Comparison of ENCODE assay signal across 8 cellular contexts in the genomic region with DNA sequence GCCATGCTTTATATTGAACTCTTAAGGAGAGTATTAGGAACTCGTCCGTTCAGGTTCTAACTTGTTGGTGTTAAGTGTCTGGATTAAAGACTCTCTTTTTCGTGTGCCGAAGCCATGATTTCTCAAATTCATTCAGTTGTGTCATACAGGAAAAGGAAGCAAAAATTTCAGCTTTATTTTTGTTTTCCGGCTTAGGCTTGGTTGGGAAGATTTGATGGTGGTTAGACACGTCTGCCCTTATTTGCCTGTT. TPM values are rescaled to one million over a fixed set of nuclear protein-coding genes. Genes with fewer than 3 reads are reported as not detected.
DNase-seq lines count a peak whose midpoint lies in the region; ATAC-seq and TF ChIP-seq lines count a peak whose summit lies in the region.

No MANE protein-coding gene starts in this region.

- peak overlapping the region; percentile 79 for H3K4me3 Mint-ChIP-seq in chondrocyte (ENCODE audit: unreplicated experiment)

- H3K9ac ChIP-seq in DND-41 (ENCODE audit: low read depth, low read length) = peak overlapping the region; percentile 76
- H3K9ac ChIP-seq in Karpas-422 (ENCODE audit: low read length) = peak overlapping the region; percentile 73
- peak overlapping the region; percentile 23 for H3K9ac ChIP-seq in muscle layer of colon (ENCODE audit: low read length)

- H2AFZ ChIP-seq in DND-41 (ENCODE audit: low read depth, low read length) (0 out of 2 replicates have a peak overlapping the region, but pooled peaks have one; percentile 1), Karpas-422 (ENCODE audit: low read length) (no peak overlapping the region)

- H3K4me3 ChIP-seq in DND-41 (ENCODE audit: low read depth in 1 of 2, low read length in 2 of 2) = peak overlapping the region; percentile 51 to 60
- peak overlapping the region; percentile 69 for H3K4me3 ChIP-seq in Karpas-422 (ENCODE audit: low read length)
- H3K4me3 ChIP-seq in muscle layer of colon (ENCODE audit: low read depth in 1 of 2, low read length in 2 of 2) = peak overlapping the region; percentile 70 to 77

- DNase-seq in DND-41 = no peak
- no peak for DNase-seq in Karpas-422
- DNase-seq in chondrocyte (ENCODE audit: low spot score) = no peak
- DNase-seq in activated CD4-positive, alpha-beta T cell treated with anti-CD3 and anti-CD28 coated beads, Interleukin-2, amount 50 U/mL, for 48 hours = no peak
- no peak for DNase-seq in middle frontal gyrus (ENCODE audit: extremely low spot score, low spot score)
- no peak for DNase-seq in activated CD4-positive, CD25-positive, alpha-beta regulatory T cell (lab: John Stamatoyannopoulos, UW)

- ATAC-seq in DND-41 (ENCODE audit: insufficient read depth, low read depth) (no peak), HG02571 (IDR thresholded peaks at IDR 0.05; ENCODE audit: unreplicated experiment) (no peak)

- peaks cover 54% of the 10 kb centered on the region for H4K20me1 ChIP-seq in DND-41 (ENCODE audit: insufficient read depth, low read length)
- H4K20me1 ChIP-seq in Karpas-422 (ENCODE audit: insufficient read depth, low read depth, low read length) = peaks cover 31% of the 10 kb centered on the region; the same call in 1 of the 2 replicates

- H3K9me3 Mint-ChIP-seq in chondrocyte (ENCODE audit: low read depth) = no peaks in the 10 kb centered on the region

- H3K9me2 ChIP-seq in Karpas-422 (replicated peaks; ENCODE audit: insufficient read depth, low read length) = no peaks in the 10 kb centered on the region

- no peak for TF ChIP-seq CTCF in DND-41 (IDR thresholded peaks at IDR 0.05; ENCODE audit: borderline replicate concordance, extremely low read depth, low read length, poor library complexity, severe bottlenecking)
- TF ChIP-seq CTCF in chondrocyte (IDR thresholded peaks at IDR 0.05) = no peak

- H3K4me1 Mint-ChIP-seq in chondrocyte (ENCODE audit: low read depth) = peaks cover 39% of the 10 kb centered on the region

- peaks cover 4% of the 10 kb centered on the region for H3K36me3 Mint-ChIP-seq in chondrocyte (ENCODE audit: low read depth)

- H3K27me3 Mint-ChIP-seq in chondrocyte (ENCODE audit: low read depth) = no peaks in the 10 kb centered on the region

- peak overlapping the region; percentile 62 for H3K27ac ChIP-seq in DND-41 (ENCODE audit: low read length)
- H3K27ac ChIP-seq in Karpas-422 (ENCODE audit: low read length) = peak overlapping the region; percentile 71
- H3K27ac ChIP-seq in muscle layer of colon (ENCODE audit: low read depth, low read length) = peak overlapping the region; percentile 82

- peak overlapping the region; percentile 90 for H3K27ac Mint-ChIP-seq in chondrocyte (ENCODE audit: unreplicated experiment)

- peaks cover 27% of the 10 kb centered on the region for H3K4me1 ChIP-seq in DND-41 (ENCODE audit: insufficient read depth, low read length)
- peaks cover 34% of the 10 kb centered on the region for H3K4me1 ChIP-seq in Karpas-422 (ENCODE audit: low read length)
- peaks cover 12% of the 10 kb centered on the region for H3K4me1 ChIP-seq in muscle layer of colon (ENCODE audit: insufficient read depth, low read length)

- no peaks in the 10 kb centered on the region for H3K9me3 ChIP-seq in DND-41 (ENCODE audit: insufficient read depth, low read length, severe bottlenecking)
- H3K9me3 ChIP-seq in Karpas-422 (ENCODE audit: low read length) = no peaks in the 10 kb centered on the region
- no peaks in the 10 kb centered on the region for H3K9me3 ChIP-seq in muscle layer of colon (ENCODE audit: low read length)

- H3K4me2 ChIP-seq in DND-41 (ENCODE audit: insufficient read depth, low read length) = peak overlapping the region; percentile 76
- H3K4me2 ChIP-seq in Karpas-422 (ENCODE audit: low read depth, low read length, poor library complexity, severe bottlenecking) = peak overlapping the region; percentile 86

- no peaks in the 10 kb centered on the region for H3K27me3 ChIP-seq in DND-41 (ENCODE audit: insufficient read depth, low read length, poor library complexity)
- H3K27me3 ChIP-seq in Karpas-422 (ENCODE audit: low read length) = no peaks in the 10 kb centered on the region
- H3K27me3 ChIP-seq in muscle layer of colon (ENCODE audit: control insufficient read depth in 1 of 2, insufficient read depth in 2 of 2, low read length in 2 of 2) = no peaks in the 10 kb centered on the region

- H3K36me3 ChIP-seq in DND-41 (ENCODE audit: insufficient read depth, low read length) = peaks cover 28% of the 10 kb centered on the region
- H3K36me3 ChIP-seq in Karpas-422 (ENCODE audit: insufficient read depth, low read length) = no peaks in the 10 kb centered on the region; the same call in 1 of the 2 replicates
- H3K36me3 ChIP-seq in muscle layer of colon (ENCODE audit: insufficient read depth, low read length) = peaks cover 2% of the 10 kb centered on the region

- peaks cover 55% of the 10 kb centered on the region for H3K79me2 ChIP-seq in DND-41 (ENCODE audit: insufficient read depth, low read length)
- H3K79me2 ChIP-seq in Karpas-422 (ENCODE audit: low read length) = peaks cover 54% of the 10 kb centered on the region

RNA-seq across cellular contexts. Expression of a gene that starts 0.9 kb away (rescaled TPM):
- 22.9 and 28.5 TPM in 2 replicates for total RNA-seq in Karpas-422 (2014; rRNA removed; shearing (Covaris generic); ENCODE audit: low replicate concordance)
- 44.2 to 46.6 TPM (median 45.1 TPM) in 3 replicates for total RNA-seq in chondrocyte

RNA-seq across cellular contexts. Expression of a gene that starts 30.7 kb away (rescaled TPM):
- total RNA-seq in Karpas-422 (2014; rRNA removed; shearing (Covaris generic); ENCODE audit: low replicate concordance) = 25.9 and 38.3 TPM in 2 replicates
- total RNA-seq in chondrocyte = 102 to 141 TPM (median 138 TPM) in 3 replicates

RNA-seq across cellular contexts. Expression of a gene that starts 34.5 kb away (rescaled TPM):
- total RNA-seq in Karpas-422 (2014; rRNA removed; shearing (Covaris generic); ENCODE audit: low replicate concordance) = not detected in 2 replicates
- not detected in 3 replicates for total RNA-seq in chondrocyte

Comparison
In these comparisons a context has a peak if more than half of its experiments do, and no peak if none do; other contexts are left out.
1. H3K9ac ChIP-seq: peak in every context shown above with its lines; median percentile 76 in DND-41; 73 in Karpas-422; 23 in muscle layer of colon.